ENCODE assay signal across 23 cellular contexts in genomic region chr17:38980455-38981217, GRCh38. TPM values are rescaled to one million over a fixed set of nuclear protein-coding genes. Genes with fewer than 3 reads are reported as not detected.
DNase-seq lines count a peak whose midpoint lies in the region; ATAC-seq, FAIRE-seq and TF ChIP-seq lines count a peak whose summit lies in the region.
"Had no signal": no experiment of that assay in that cellular context is flagged by ENCODE, and none has a peak within 500 bp of the region (broad histone marks: within the 10 kb centered on the region; RNA-seq: fewer than 3 reads in every experiment).

No MANE protein-coding gene starts in this region.

- H3K36me3 Mint-ChIP-seq in astrocyte (ENCODE audit: low read depth, unreplicated experiment) (no peaks in the 10 kb centered on the region), WTC11 (no peaks in the 10 kb centered on the region)
- H3K36me3 Mint-ChIP-seq: activated naive CD8-positive, alpha-beta T cell treated with anti-CD3 and anti-CD28 coated beads for 36 hours had no signal

- in situ Hi-C loops in transverse colon (cut with MboI; ENCODE audit: low pct_ligation_motif_present in 1 of 4, low pct_unique_long_range_greater_than_20kb in 1 of 4, low sequenced_read_pairs in 3 of 4) = loop anchor here in 3 of 4 donors (5.0 to 25.0 kb wide), 3 partner anchors 174 to 182 kb away; partner anchors contain the start of genes PLXDC1 (in 2 of the 3) and ARL5C (in 1 of the 3)

- no peak for TF ChIP-seq POLR2A in transverse colon (IDR thresholded peaks at IDR 0.05)

- no peak overlapping the region for H3K27ac Mint-ChIP-seq in astrocyte (ENCODE audit: unreplicated experiment)
- no peak overlapping the region for H3K27ac Mint-ChIP-seq in WTC11
- H3K27ac Mint-ChIP-seq: activated naive CD8-positive, alpha-beta T cell treated with anti-CD3 and anti-CD28 coated beads for 36 hours had no signal

- CTCF ChIA-PET in WTC11 (lab: Charles Lee) = interaction anchor here (0.6 to 5.5 kb wide), 6 partner anchors 10 to 505 kb away, joined by 3 to 85 read pairs (median 5); partner anchors contain the start of gene ARL5C

- H3K27ac ChIP-seq in heart right ventricle (peak overlapping the region in 9 of 10 donors; percentile 15 to 71 (median 39)), astrocyte (ENCODE audit: low read depth, low read length) (no peak overlapping the region), hepatocyte (peak overlapping the region; percentile 16), transverse colon (peak overlapping the region in 3 of 4 donors; percentile 19 to 43 (median 33))

- FAIRE-seq in astrocyte (lab: Jason Lieb, UNC) = no peak
- FAIRE-seq: G401.6, urothelium cell line had no signal

- H3K4me3 Mint-ChIP-seq in astrocyte (ENCODE audit: unreplicated experiment) (no peak overlapping the region), WTC11 (no peak overlapping the region)
- H3K4me3 Mint-ChIP-seq: activated naive CD8-positive, alpha-beta T cell treated with anti-CD3 and anti-CD28 coated beads for 36 hours had no signal

- TF ChIP-seq EP300 in transverse colon (IDR thresholded peaks at IDR 0.05; ENCODE audit: low read depth) = no peak

- H3K27me3 ChIP-seq in heart right ventricle (no peaks in the 10 kb centered on the region), astrocyte (ENCODE audit: insufficient read depth, low read length) (no peaks in the 10 kb centered on the region), hepatocyte (no peaks in the 10 kb centered on the region), transverse colon (peaks cover 5% of the 10 kb centered on the region)
- H3K27me3 ChIP-seq: SJSA1 had no signal

- no peak for DNase-seq in heart right ventricle
- DNase-seq in Right ventricle myocardium superior = no peak
- peak; percentile 39 for DNase-seq in astrocyte (ENCODE audit: low read depth)
- peak; percentile 38 for DNase-seq in hepatocyte (ENCODE audit: low spot score)
- DNase-seq in transverse colon = no peak
- no peak for DNase-seq in WTC11 (ENCODE audit: low spot score)
- DNase-seq in mucosa of descending colon = no peak
- DNase-seq: activated CD4-positive, alpha-beta T cell treated with anti-CD3 and anti-CD28 coated beads, Interleukin-2, amount 50 U/mL, for 1 hour; activated naive CD8-positive, alpha-beta T cell treated with anti-CD3 and anti-CD28 coated beads for 36 hours; cerebellar nuclear complex; glutamatergic neuron; Kasumi-1; NCI-H1436 treated with DMSO at 0.1 percent for 48 hours; NCI-H446; stimulated activated CD4-positive, alpha-beta T cell treated with anti-CD3 and anti-CD28 coated beads, Interleukin-12 subunit alpha, Interleukin-12 subunit beta, amount 100 ng/mL, for 4 hours; stimulated activated naive CD4-positive, alpha-beta T cell treated with Interleukin-2 at 50 U/mL for 16 hours had no signal

- POLR2A ChIA-PET in WTC11 (lab: Charles Lee) = no interaction called here

- H3K36me3 ChIP-seq in heart right ventricle = no peaks in the 10 kb centered on the region
- no peaks in the 10 kb centered on the region for H3K36me3 ChIP-seq in astrocyte (ENCODE audit: insufficient read depth, low read length)
- no peaks in the 10 kb centered on the region for H3K36me3 ChIP-seq in hepatocyte (replicated peaks; ENCODE audit: insufficient read depth, low read depth)
- no peaks in the 10 kb centered on the region for H3K36me3 ChIP-seq in transverse colon
- no peaks in the 10 kb centered on the region for H3K36me3 ChIP-seq in mucosa of descending colon (ENCODE audit: low read depth)
- H3K36me3 ChIP-seq: SJSA1 had no signal

- H3K4me1 ChIP-seq in heart right ventricle = peaks cover 0 to 9% (median 4%) of the 10 kb centered on the region in 9 donors
- H3K4me1 ChIP-seq in astrocyte (ENCODE audit: insufficient read depth, low read length) = peaks cover 7% of the 10 kb centered on the region
- no peaks in the 10 kb centered on the region for H3K4me1 ChIP-seq in hepatocyte (ENCODE audit: insufficient read depth)
- peaks cover 0 to 3% (median 0%) of the 10 kb centered on the region in 4 donors for H3K4me1 ChIP-seq in transverse colon
- peaks cover 6% of the 10 kb centered on the region for H3K4me1 ChIP-seq in mucosa of descending colon (ENCODE audit: low read depth)

- TF ChIP-seq CTCF in heart right ventricle (IDR thresholded peaks at IDR 0.05) (no peak), astrocyte (IDR thresholded peaks at IDR 0.05; ENCODE audit: insufficient read depth, low read depth, low read length) (no peak), hepatocyte (IDR thresholded peaks at IDR 0.05; ENCODE audit: poor library complexity) (no peak), transverse colon (IDR thresholded peaks at IDR 0.05) (no peak), WTC11 (IDR thresholded peaks at IDR 0.05) (no peak), mucosa of descending colon (IDR thresholded peaks at IDR 0.05) (no peak)

- WGBS in heart right ventricle, 2 donors = 46 to 63% methylated on average over 4 of the region's 4 CpGs
- whole genome bisulfite sequencing in hepatocyte (ENCODE audit: low lambda C conversion rate, missing lambda C conversion rate) = 50% methylated on average over 4 of the region's 4 CpGs
- WGBS in transverse colon (ENCODE audit: low coverage in 1 of 2), 2 donors = 35 to 49% methylated on average over 4 of the region's 4 CpGs

- intact Hi-C loops in heart right ventricle (cut with DNase I) (loop anchor here in 8 of 10 donors (5.0 to 10.0 kb wide), 6 partner anchors 77 to 264 kb away; partner anchors contain the start of gene PLXDC1 (in 2 of the 8)), Right ventricle myocardium superior (cut with DNase I) (loop anchor here (5.0 kb wide), 1 partner anchor 172 kb away; the partner anchor contains the start of gene PLXDC1), transverse colon (cut with DNase I; ENCODE audit: low total_unique reads) (no loop called here), mucosa of descending colon (cut with DNase I, micrococcal nuclease) (loop anchor here (10.0 kb wide), 3 partner anchors 164 to 264 kb away; partner anchors contain the start of gene PLXDC1 (in 1 of the 2))

- H4K20me1 ChIP-seq in astrocyte (ENCODE audit: insufficient read depth, low read length) (no peaks in the 10 kb centered on the region), hepatocyte (ENCODE audit: insufficient read depth, poor library complexity, severe bottlenecking) (no peaks in the 10 kb centered on the region)

- H3K79me2 ChIP-seq in astrocyte (ENCODE audit: insufficient read depth, low read length) (no peaks in the 10 kb centered on the region), hepatocyte (no peaks in the 10 kb centered on the region)

- H3K4me3 ChIP-seq in heart right ventricle = peak overlapping the region in 2 of 10 donors; percentile 8 to 13
- H3K4me3 ChIP-seq in astrocyte (ENCODE audit: insufficient read depth, low read depth, low read length) = no peak overlapping the region
- H3K4me3 ChIP-seq in hepatocyte = no peak overlapping the region
- no peak overlapping the region for H3K4me3 ChIP-seq in transverse colon
- no peak overlapping the region for H3K4me3 ChIP-seq in mucosa of descending colon
- H3K4me3 ChIP-seq: SJSA1 had no signal

- ATAC-seq in heart right ventricle = peak in 4 of 8 donors; percentile 37 to 53 (median 44)
- no peak for ATAC-seq in Right ventricle myocardium superior (ENCODE audit: poor library complexity)
- no peak for ATAC-seq in WTC11
- no peak for ATAC-seq in mucosa of descending colon
- ATAC-seq in HG02588 (IDR thresholded peaks at IDR 0.05; ENCODE audit: unreplicated experiment) = no peak

- H2AFZ ChIP-seq in astrocyte (ENCODE audit: low read depth, low read length) (no peak overlapping the region), hepatocyte (no peak overlapping the region)

- H3K9me3 ChIP-seq in heart right ventricle (no peaks in the 10 kb centered on the region), astrocyte (ENCODE audit: insufficient read depth, low read depth, low read length) (no peaks in the 10 kb centered on the region), hepatocyte (ENCODE audit: low read depth) (no peaks in the 10 kb centered on the region), transverse colon (no peaks in the 10 kb centered on the region), mucosa of descending colon (no peaks in the 10 kb centered on the region)
- H3K9me3 ChIP-seq: SJSA1 had no signal

- H3K4me2 ChIP-seq in astrocyte (ENCODE audit: low read length) = peak overlapping the region; percentile 55
- no peak overlapping the region for H3K4me2 ChIP-seq in hepatocyte

- H3K9me2 ChIP-seq in hepatocyte (replicated peaks; ENCODE audit: insufficient read depth) = no peaks in the 10 kb centered on the region

- no peaks in the 10 kb centered on the region for H3K27me3 Mint-ChIP-seq in astrocyte (ENCODE audit: low read depth, unreplicated experiment)
- no peaks in the 10 kb centered on the region for H3K27me3 Mint-ChIP-seq in WTC11 (ENCODE audit: low read depth)
- H3K27me3 Mint-ChIP-seq: activated naive CD8-positive, alpha-beta T cell treated with anti-CD3 and anti-CD28 coated beads for 36 hours had no signal

- no peak overlapping the region for H3K9ac ChIP-seq in astrocyte (ENCODE audit: low read length)

- peaks cover 14% of the 10 kb centered on the region for H3K4me1 Mint-ChIP-seq in astrocyte (ENCODE audit: low read depth, unreplicated experiment)
- no peaks in the 10 kb centered on the region for H3K4me1 Mint-ChIP-seq in WTC11
- H3K4me1 Mint-ChIP-seq: activated naive CD8-positive, alpha-beta T cell treated with anti-CD3 and anti-CD28 coated beads for 36 hours had no signal

- H3K9me3 Mint-ChIP-seq in astrocyte (ENCODE audit: unreplicated experiment) = no peaks in the 10 kb centered on the region
- no peaks in the 10 kb centered on the region for H3K9me3 Mint-ChIP-seq in WTC11
- H3K9me3 Mint-ChIP-seq: activated naive CD8-positive, alpha-beta T cell treated with anti-CD3 and anti-CD28 coated beads for 36 hours had no signal

TF ChIP-seq in WTC11, 78 proteins besides CTCF, POLR2A, EP300 and RAD21 (continues in another document):
- TF ChIP-seq MAX (CRISPR knock-in tag; IDR thresholded peaks at IDR 0.05) (no peak), ATF1 (CRISPR knock-in tag; IDR thresholded peaks at IDR 0.05) (no peak), ELF4 (CRISPR knock-in tag; IDR thresholded peaks at IDR 0.05; ENCODE audit: low read depth) (no peak), NR1H2 (CRISPR knock-in tag; IDR thresholded peaks at IDR 0.05) (no peak), CREM (CRISPR knock-in tag; IDR thresholded peaks at IDR 0.05) (no peak), RELA (CRISPR knock-in tag; IDR thresholded peaks at IDR 0.05; ENCODE audit: borderline replicate concordance) (no peak)

RNA-seq across cellular contexts. Expression of gene FBXO47, which starts 13.4 kb away (rescaled TPM):
- total RNA-seq in heart right ventricle (not detected), Right ventricle myocardium superior (not detected), astrocyte (not detected in 2 replicates), hepatocyte (not detected in 2 replicates), transverse colon (not detected), WTC11 (2021) (not detected in 3 replicates), mucosa of descending colon (not detected)
- polyA plus RNA-seq in heart right ventricle (not detected), hepatocyte (not detected in 2 replicates)
- total RNA-seq: kidney epithelial cell, mononuclear cell, omental fat pad, SJSA1 had no signal

Comparison
In these comparisons a context has a peak if more than half of its experiments do, and no peak if none do; other contexts are left out.
1. DNase-seq: peak in astrocyte (single experiment) and hepatocyte (single experiment); none in heart right ventricle (0 of 2), Right ventricle myocardium superior (single experiment), transverse colon (single experiment), WTC11 (single experiment) and mucosa of descending colon (0 of 3).